ENCODE assay signal across 15 cellular contexts in genomic region chr12:123576611-123577010, GRCh38.
A peak's percentile ranks its signal among the peaks of the same experiment; 100 is the strongest.
DNase-seq lines count a peak whose midpoint lies in the region; ATAC-seq and TF ChIP-seq lines count a peak whose summit lies in the region.
"Had no signal": no experiment of that assay in that cellular context is flagged by ENCODE, and none has a peak within 500 bp of the region (broad histone marks: within the 10 kb centered on the region; RNA-seq: fewer than 3 reads in every experiment).

No MANE protein-coding gene starts in this region.

- no peaks in the 10 kb centered on the region for H3K36me3 ChIP-seq in adipocyte (ENCODE audit: control insufficient read depth, insufficient read depth, low read length, severe bottlenecking)
- H3K36me3 ChIP-seq: BE2C had no signal

- TF ChIP-seq CTCF in AG10803 (conservative IDR thresholded peaks at IDR 0.05; ENCODE audit: low read length) (no peak), fibroblast of mammary gland (conservative IDR thresholded peaks at IDR 0.05; ENCODE audit: control insufficient read depth, insufficient read depth, low read depth, low read length) (no peak)

- DNase-seq in AG10803 (ENCODE audit: low read depth) (peak; percentile 37), adipocyte (ENCODE audit: low read depth) (peak; percentile 21), fibroblast of mammary gland (ENCODE audit: low read depth) (peak; percentile 28), cerebellar cortex (ENCODE audit: low spot score) (no peak), NCI-H526 (lab: John Stamatoyannopoulos, UW) (no peak)
- DNase-seq: 8988T; BE2C; C1 segment of cervical spinal cord; CD4-positive, CD25-positive, alpha-beta regulatory T cell; CD8-positive, alpha-beta memory T cell; COR-L47; GDM1; H9 had no signal

- H3K4me3 ChIP-seq in AG10803 (ENCODE audit: low read length) (no peak overlapping the region), adipocyte (ENCODE audit: low read length) (no peak overlapping the region), fibroblast of mammary gland (ENCODE audit: control insufficient read depth, low read depth, low read length) (no peak overlapping the region)

- H3K4me1 ChIP-seq in adipocyte (ENCODE audit: control insufficient read depth, insufficient read depth, low read length), result peaks cover 2% of the 10 kb centered on the region
- H3K4me1 ChIP-seq: BE2C had no signal

- no peak for ATAC-seq in GM21619 (IDR thresholded peaks at IDR 0.05; ENCODE audit: unreplicated experiment)
- ATAC-seq in GM18502 (IDR thresholded peaks at IDR 0.05; ENCODE audit: poor library complexity, unreplicated experiment), result no peak

- H3K9me3 ChIP-seq in adipocyte (ENCODE audit: control insufficient read depth, low read length), result peaks cover 5% of the 10 kb centered on the region
- H3K9me3 ChIP-seq: BE2C had no signal

- H3K27me3 ChIP-seq in adipocyte (replicated peaks; ENCODE audit: control insufficient read depth, insufficient read depth, low read length), result no peaks in the 10 kb centered on the region
- H3K27me3 ChIP-seq: BE2C had no signal

- H3K9ac ChIP-seq in adipocyte (ENCODE audit: low read length), result no peak overlapping the region

Comparison
In these comparisons a context has a peak if more than half of its experiments do, and no peak if none do; other contexts are left out.
1. DNase-seq: peak in AG10803 (single experiment), adipocyte (single experiment) and fibroblast of mammary gland (single experiment); none in cerebellar cortex (single experiment) and NCI-H526 (0 of 2).